8 cellular contexts compared by ENCODE assay signal in genomic region chr14:104677506-104678332, GRCh38. TPM values are rescaled to one million over a fixed set of nuclear protein-coding genes. Genes with fewer than 3 reads are reported as not detected.
A peak's percentile ranks its signal among the peaks of the same experiment; 100 is the strongest.
DNase-seq lines count a peak whose midpoint lies in the region; ATAC-seq and TF ChIP-seq lines count a peak whose summit lies in the region.

No MANE protein-coding gene starts in this region.

- H3K4me3 ChIP-seq in HEK293 (ENCODE audit: low read depth, low read length) = peak overlapping the region; percentile 47
- peak overlapping the region; percentile 73 to 79 for H3K4me3 ChIP-seq in duodenal mucosa (ENCODE audit: low read depth in 1 of 2, low read length in 2 of 2)
- H3K4me3 ChIP-seq in lower lobe of right lung = peak overlapping the region; percentile 59

- DNase-seq in ELR (ENCODE audit: low read depth) (peak; percentile 82), NCI-H2107 (lab: John Stamatoyannopoulos, UW) (peak; percentile 77), lower lobe of right lung (peak; percentile 85), amniotic stem cell (lab: John Stamatoyannopoulos, UW) (no peak)
- DNase-seq in activated CD4-positive, alpha-beta T cell treated with anti-CD3 and anti-CD28 coated beads, Interleukin-2, amount 10 ng/mL, durations not matched to agents 24 days and 14 days = peak; percentile 92
- DNase-seq in stimulated activated CD4-positive, alpha-beta T cell treated with anti-CD3 and anti-CD28 coated beads, TNF-alpha, amount 100 ng/mL, for 1 hour (ENCODE audit: low read depth in 3 of 3, low spot score in 1 of 3) = peak; percentile 40 to 63 (median 62)

- intact Hi-C loops in activated CD4-positive, alpha-beta T cell treated with anti-CD3 and anti-CD28 coated beads, Interleukin-2, amount 10 ng/mL, durations not matched to agents 24 days and 14 days (cut with micrococcal nuclease) = loop anchor here (1.0 kb wide), 1 partner anchor 12 kb away; the partner anchor contains the start of gene INF2
- intact Hi-C loops in lower lobe of right lung (cut with DNase I) = no loop called here

- H3K9me3 ChIP-seq in HEK293 (ENCODE audit: control insufficient read depth, insufficient read depth, low read depth, low read length) (no peaks in the 10 kb centered on the region), duodenal mucosa (ENCODE audit: control insufficient read depth in 1 of 2, low read length in 2 of 2) (no peaks in the 10 kb centered on the region), lower lobe of right lung (no peaks in the 10 kb centered on the region)

- CTCF ChIA-PET in HEK293 (lab: Yijun Ruan, JAX) = interaction anchor here (0.7 to 1.2 kb wide), 4 partner anchors 10 to 46 kb away, joined by 3 to 5 read pairs (median 3); partner anchors contain the start of gene ADSS1

- H3K27ac Mint-ChIP-seq in activated CD4-positive, alpha-beta T cell treated with anti-CD3 and anti-CD28 coated beads, Interleukin-2, amount 10 ng/mL, durations not matched to agents 24 days and 14 days = peak overlapping the region; percentile 85

- no peak for TF ChIP-seq CTCF in HEK293 (tag by site-specific recombination; IDR thresholded peaks at IDR 0.05)
- no peak for TF ChIP-seq CTCF in lower lobe of right lung (IDR thresholded peaks at IDR 0.05)

- H3K27me3 ChIP-seq in duodenal mucosa (ENCODE audit: control insufficient read depth in 1 of 2, insufficient read depth in 2 of 2, low read length in 2 of 2) = no peaks in the 10 kb centered on the region
- H3K27me3 ChIP-seq in lower lobe of right lung (ENCODE audit: low read depth) = no peaks in the 10 kb centered on the region

- POLR2A ChIA-PET in HEK293 (lab: Yijun Ruan, JAX) = no interaction called here

- peak; percentile 80 to 83 for ATAC-seq in lower lobe of right lung

- no peaks in the 10 kb centered on the region for H3K36me3 ChIP-seq in HEK293 (ENCODE audit: control insufficient read depth in 2 of 2, insufficient read depth in 1 of 2, low read length in 2 of 2)
- no peaks in the 10 kb centered on the region for H3K36me3 ChIP-seq in duodenal mucosa (ENCODE audit: control insufficient read depth in 1 of 2, insufficient read depth in 2 of 2, low read length in 2 of 2)
- no peaks in the 10 kb centered on the region for H3K36me3 ChIP-seq in lower lobe of right lung

- H3K9me3 Mint-ChIP-seq in activated CD4-positive, alpha-beta T cell treated with anti-CD3 and anti-CD28 coated beads, Interleukin-2, amount 10 ng/mL, durations not matched to agents 24 days and 14 days = peaks cover 10% of the 10 kb centered on the region

- peak overlapping the region; percentile 77 for H3K4me3 Mint-ChIP-seq in activated CD4-positive, alpha-beta T cell treated with anti-CD3 and anti-CD28 coated beads, Interleukin-2, amount 10 ng/mL, durations not matched to agents 24 days and 14 days

- H3K27ac ChIP-seq in HEK293 (ENCODE audit: extremely low read depth, low read depth, low read length) = peak overlapping the region; percentile 87
- peak overlapping the region; percentile 74 for H3K27ac ChIP-seq in duodenal mucosa (ENCODE audit: low read depth, low read length)
- peak overlapping the region; percentile 84 for H3K27ac ChIP-seq in lower lobe of right lung

- H3K27me3 Mint-ChIP-seq in activated CD4-positive, alpha-beta T cell treated with anti-CD3 and anti-CD28 coated beads, Interleukin-2, amount 10 ng/mL, durations not matched to agents 24 days and 14 days = peaks cover 16% of the 10 kb centered on the region

- H3K4me1 ChIP-seq in HEK293 (ENCODE audit: control insufficient read depth, insufficient read depth, low read length) (peaks cover 13% of the 10 kb centered on the region; the same call in 1 of the 2 replicates), duodenal mucosa (ENCODE audit: control insufficient read depth in 1 of 2, insufficient read depth in 2 of 2, low read length in 2 of 2) (peaks cover 54 to 56% of the 10 kb centered on the region in 2 donors), lower lobe of right lung (peaks cover 60% of the 10 kb centered on the region)

- H3K4me1 Mint-ChIP-seq in activated CD4-positive, alpha-beta T cell treated with anti-CD3 and anti-CD28 coated beads, Interleukin-2, amount 10 ng/mL, durations not matched to agents 24 days and 14 days = peaks cover 26% of the 10 kb centered on the region

- H3K36me3 Mint-ChIP-seq in activated CD4-positive, alpha-beta T cell treated with anti-CD3 and anti-CD28 coated beads, Interleukin-2, amount 10 ng/mL, durations not matched to agents 24 days and 14 days (ENCODE audit: low read depth) = no peaks in the 10 kb centered on the region

- H3K9ac ChIP-seq in duodenal mucosa (ENCODE audit: low read depth in 1 of 2, low read length in 2 of 2) = peak overlapping the region; percentile 62 to 80

TF ChIP-seq in HEK293, 187 proteins besides CTCF, POLR2A, EP300 and RAD21 (continues in another document):
- no peak for TF ChIP-seq ZNF701 (tag by site-specific recombination; IDR thresholded peaks at IDR 0.05)
- no peak for TF ChIP-seq ZBTB44 (tag by site-specific recombination; IDR thresholded peaks at IDR 0.05)
- no peak for TF ChIP-seq SETDB1 (IDR thresholded peaks at IDR 0.05; ENCODE audit: insufficient read length, low read length)
- peak; percentile 81 for TF ChIP-seq YY2 (tag by site-specific recombination; IDR thresholded peaks at IDR 0.05)
- peak; percentile 91 for TF ChIP-seq ZXDB (tag by site-specific recombination; IDR thresholded peaks at IDR 0.05)
- TF ChIP-seq GLIS2 (tag by site-specific recombination; IDR thresholded peaks at IDR 0.05) = peak; percentile 97
- peak; percentile 42; the same call in 1 of the 2 replicates for TF ChIP-seq ZSCAN30 (tag by site-specific recombination; IDR thresholded peaks at IDR 0.05)
- peak; percentile 88 for TF ChIP-seq GLIS1 (tag by site-specific recombination; IDR thresholded peaks at IDR 0.05)
- no peak for TF ChIP-seq ZNF707 (tag by site-specific recombination; IDR thresholded peaks at IDR 0.05)
- peak; percentile 47; the same call in 1 of the 2 replicates for TF ChIP-seq ZNF10 (tag by site-specific recombination; IDR thresholded peaks at IDR 0.05)
- peak; percentile 94 for TF ChIP-seq KLF9 (tag by site-specific recombination; IDR thresholded peaks at IDR 0.05; ENCODE audit: low read depth)
- peak; percentile 92 for TF ChIP-seq ZNF501 (tag by site-specific recombination; IDR thresholded peaks at IDR 0.05)
- TF ChIP-seq ZNF146 (tag by site-specific recombination; IDR thresholded peaks at IDR 0.05) = peak; percentile 5; the same call in 1 of the 2 replicates
- TF ChIP-seq ZNF639 (tag by site-specific recombination; IDR thresholded peaks at IDR 0.05) = no peak
- no peak for TF ChIP-seq ZNF239 (tag by site-specific recombination; IDR thresholded peaks at IDR 0.05)
- no peak for TF ChIP-seq ZNF626 (tag by site-specific recombination; IDR thresholded peaks at IDR 0.05)
- no peak for TF ChIP-seq ZNF560 (tag by site-specific recombination; IDR thresholded peaks at IDR 0.05; ENCODE audit: borderline replicate concordance)
- TF ChIP-seq IKZF3 (tag by site-specific recombination; IDR thresholded peaks at IDR 0.05) = peak; percentile 75; the same call in 1 of the 2 replicates
- no peak for TF ChIP-seq ZNF473 (tag by site-specific recombination; IDR thresholded peaks at IDR 0.05)
- no peak for TF ChIP-seq ZNF274 (IDR thresholded peaks at IDR 0.05; ENCODE audit: low read length)
- TF ChIP-seq ZNF274 (tag by site-specific recombination; IDR thresholded peaks at IDR 0.05; ENCODE audit: borderline replicate concordance) = no peak
- TF ChIP-seq ZNF433 (tag by site-specific recombination; IDR thresholded peaks at IDR 0.05; ENCODE audit: low read depth) = no peak
- no peak for TF ChIP-seq ZNF549 (tag by site-specific recombination; IDR thresholded peaks at IDR 0.05)

RNA-seq across cellular contexts. Expression of gene INF2, which starts 11.7 kb away (rescaled TPM):
- total RNA-seq in activated CD4-positive, alpha-beta T cell treated with anti-CD3 and anti-CD28 coated beads, Interleukin-2, amount 10 ng/mL, durations not matched to agents 24 days and 14 days = 90.9 and 92.3 TPM in 2 replicates
- total RNA-seq in lower lobe of right lung = 116 TPM

RNA-seq across cellular contexts. Expression of gene ADSS1, which starts 46.3 kb away (rescaled TPM):
- total RNA-seq in activated CD4-positive, alpha-beta T cell treated with anti-CD3 and anti-CD28 coated beads, Interleukin-2, amount 10 ng/mL, durations not matched to agents 24 days and 14 days = 0.96 and 1.4 TPM in 2 replicates
- 5.1 TPM for total RNA-seq in lower lobe of right lung
